1 cellular context compared by ENCODE assay signal in the genomic region with DNA sequence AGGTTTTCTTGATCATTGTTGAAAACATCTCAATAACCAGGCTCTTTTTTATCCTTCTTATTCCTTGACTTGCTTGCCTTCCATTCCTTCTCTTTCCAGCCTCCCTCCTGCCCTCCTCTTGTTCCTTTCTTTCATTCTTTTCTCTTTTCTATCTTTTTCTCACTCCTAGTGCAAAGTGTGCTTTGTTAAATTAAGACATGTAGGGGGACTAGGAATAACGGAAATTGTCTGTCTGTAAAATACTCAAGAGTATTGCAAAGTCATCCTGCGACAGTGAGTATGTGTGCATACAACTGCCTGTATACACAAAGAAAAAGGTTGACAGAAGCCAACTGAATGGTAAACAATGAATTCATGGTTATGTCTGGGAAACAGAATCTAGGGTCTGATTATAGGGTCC.
TF ChIP-seq lines count a peak whose summit lies in the region.

No MANE protein-coding gene starts in this region.

TF ChIP-seq in WTC11, 78 proteins besides CTCF, POLR2A, EP300 and RAD21 (continued from another document):
- TF ChIP-seq, protein P1, sequence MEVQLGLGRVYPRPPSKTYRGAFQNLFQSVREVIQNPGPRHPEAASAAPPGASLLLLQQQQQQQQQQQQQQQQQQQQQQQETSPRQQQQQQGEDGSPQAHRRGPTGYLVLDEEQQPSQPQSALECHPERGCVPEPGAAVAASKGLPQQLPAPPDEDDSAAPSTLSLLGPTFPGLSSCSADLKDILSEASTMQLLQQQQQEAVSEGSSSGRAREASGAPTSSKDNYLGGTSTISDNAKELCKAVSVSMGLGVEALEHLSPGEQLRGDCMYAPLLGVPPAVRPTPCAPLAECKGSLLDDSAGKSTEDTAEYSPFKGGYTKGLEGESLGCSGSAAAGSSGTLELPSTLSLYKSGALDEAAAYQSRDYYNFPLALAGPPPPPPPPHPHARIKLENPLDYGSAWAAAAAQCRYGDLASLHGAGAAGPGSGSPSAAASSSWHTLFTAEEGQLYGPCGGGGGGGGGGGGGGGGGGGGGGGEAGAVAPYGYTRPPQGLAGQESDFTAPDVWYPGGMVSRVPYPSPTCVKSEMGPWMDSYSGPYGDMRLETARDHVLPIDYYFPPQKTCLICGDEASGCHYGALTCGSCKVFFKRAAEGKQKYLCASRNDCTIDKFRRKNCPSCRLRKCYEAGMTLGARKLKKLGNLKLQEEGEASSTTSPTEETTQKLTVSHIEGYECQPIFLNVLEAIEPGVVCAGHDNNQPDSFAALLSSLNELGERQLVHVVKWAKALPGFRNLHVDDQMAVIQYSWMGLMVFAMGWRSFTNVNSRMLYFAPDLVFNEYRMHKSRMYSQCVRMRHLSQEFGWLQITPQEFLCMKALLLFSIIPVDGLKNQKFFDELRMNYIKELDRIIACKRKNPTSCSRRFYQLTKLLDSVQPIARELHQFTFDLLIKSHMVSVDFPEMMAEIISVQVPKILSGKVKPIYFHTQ (CRISPR knock-in tag; IDR thresholded peaks at IDR 0.05): no peak
- TF ChIP-seq ZNF416 (CRISPR knock-in tag; IDR thresholded peaks at IDR 0.05): no peak
- TF ChIP-seq NR1H2 (CRISPR knock-in tag; IDR thresholded peaks at IDR 0.05): no peak
- TF ChIP-seq FOXJ3 (CRISPR knock-in tag; IDR thresholded peaks at IDR 0.05; ENCODE audit: borderline replicate concordance): no peak
- no peak for TF ChIP-seq JUN (CRISPR knock-in tag; IDR thresholded peaks at IDR 0.05)
- TF ChIP-seq, protein P2, sequence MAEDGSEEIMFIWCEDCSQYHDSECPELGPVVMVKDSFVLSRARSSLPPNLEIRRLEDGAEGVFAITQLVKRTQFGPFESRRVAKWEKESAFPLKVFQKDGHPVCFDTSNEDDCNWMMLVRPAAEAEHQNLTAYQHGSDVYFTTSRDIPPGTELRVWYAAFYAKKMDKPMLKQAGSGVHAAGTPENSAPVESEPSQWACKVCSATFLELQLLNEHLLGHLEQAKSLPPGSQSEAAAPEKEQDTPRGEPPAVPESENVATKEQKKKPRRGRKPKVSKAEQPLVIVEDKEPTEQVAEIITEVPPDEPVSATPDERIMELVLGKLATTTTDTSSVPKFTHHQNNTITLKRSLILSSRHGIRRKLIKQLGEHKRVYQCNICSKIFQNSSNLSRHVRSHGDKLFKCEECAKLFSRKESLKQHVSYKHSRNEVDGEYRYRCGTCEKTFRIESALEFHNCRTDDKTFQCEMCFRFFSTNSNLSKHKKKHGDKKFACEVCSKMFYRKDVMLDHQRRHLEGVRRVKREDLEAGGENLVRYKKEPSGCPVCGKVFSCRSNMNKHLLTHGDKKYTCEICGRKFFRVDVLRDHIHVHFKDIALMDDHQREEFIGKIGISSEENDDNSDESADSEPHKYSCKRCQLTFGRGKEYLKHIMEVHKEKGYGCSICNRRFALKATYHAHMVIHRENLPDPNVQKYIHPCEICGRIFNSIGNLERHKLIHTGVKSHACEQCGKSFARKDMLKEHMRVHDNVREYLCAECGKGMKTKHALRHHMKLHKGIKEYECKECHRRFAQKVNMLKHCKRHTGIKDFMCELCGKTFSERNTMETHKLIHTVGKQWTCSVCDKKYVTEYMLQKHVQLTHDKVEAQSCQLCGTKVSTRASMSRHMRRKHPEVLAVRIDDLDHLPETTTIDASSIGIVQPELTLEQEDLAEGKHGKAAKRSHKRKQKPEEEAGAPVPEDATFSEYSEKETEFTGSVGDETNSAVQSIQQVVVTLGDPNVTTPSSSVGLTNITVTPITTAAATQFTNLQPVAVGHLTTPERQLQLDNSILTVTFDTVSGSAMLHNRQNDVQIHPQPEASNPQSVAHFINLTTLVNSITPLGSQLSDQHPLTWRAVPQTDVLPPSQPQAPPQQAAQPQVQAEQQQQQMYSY (CRISPR knock-in tag; IDR thresholded peaks at IDR 0.05): no peak
- TF ChIP-seq, protein P3, sequence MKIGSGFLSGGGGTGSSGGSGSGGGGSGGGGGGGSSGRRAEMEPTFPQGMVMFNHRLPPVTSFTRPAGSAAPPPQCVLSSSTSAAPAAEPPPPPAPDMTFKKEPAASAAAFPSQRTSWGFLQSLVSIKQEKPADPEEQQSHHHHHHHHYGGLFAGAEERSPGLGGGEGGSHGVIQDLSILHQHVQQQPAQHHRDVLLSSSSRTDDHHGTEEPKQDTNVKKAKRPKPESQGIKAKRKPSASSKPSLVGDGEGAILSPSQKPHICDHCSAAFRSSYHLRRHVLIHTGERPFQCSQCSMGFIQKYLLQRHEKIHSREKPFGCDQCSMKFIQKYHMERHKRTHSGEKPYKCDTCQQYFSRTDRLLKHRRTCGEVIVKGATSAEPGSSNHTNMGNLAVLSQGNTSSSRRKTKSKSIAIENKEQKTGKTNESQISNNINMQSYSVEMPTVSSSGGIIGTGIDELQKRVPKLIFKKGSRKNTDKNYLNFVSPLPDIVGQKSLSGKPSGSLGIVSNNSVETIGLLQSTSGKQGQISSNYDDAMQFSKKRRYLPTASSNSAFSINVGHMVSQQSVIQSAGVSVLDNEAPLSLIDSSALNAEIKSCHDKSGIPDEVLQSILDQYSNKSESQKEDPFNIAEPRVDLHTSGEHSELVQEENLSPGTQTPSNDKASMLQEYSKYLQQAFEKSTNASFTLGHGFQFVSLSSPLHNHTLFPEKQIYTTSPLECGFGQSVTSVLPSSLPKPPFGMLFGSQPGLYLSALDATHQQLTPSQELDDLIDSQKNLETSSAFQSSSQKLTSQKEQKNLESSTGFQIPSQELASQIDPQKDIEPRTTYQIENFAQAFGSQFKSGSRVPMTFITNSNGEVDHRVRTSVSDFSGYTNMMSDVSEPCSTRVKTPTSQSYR (CRISPR knock-in tag; IDR thresholded peaks at IDR 0.05): no peak
